12 cellular contexts compared by ENCODE assay signal in genomic region chr16:57538235-57538711, GRCh38. TPM values are rescaled to one million over a fixed set of nuclear protein-coding genes. Genes with fewer than 3 reads are reported as not detected.
A peak's percentile ranks its signal among the peaks of the same experiment; 100 is the strongest.
DNase-seq lines count a peak whose midpoint lies in the region; ATAC-seq and TF ChIP-seq lines count a peak whose summit lies in the region.
"Had no signal": no experiment of that assay in that cellular context is flagged by ENCODE, and none has a peak within 500 bp of the region (broad histone marks: within the 10 kb centered on the region; RNA-seq: fewer than 3 reads in every experiment).

No MANE protein-coding gene starts in this region.

- TF ChIP-seq CTCF in activated B cell treated with CpG ODN at 0.5 μM for 24 hours (IDR thresholded peaks at IDR 0.05): no peak
- TF ChIP-seq CTCF in suprapubic skin (IDR thresholded peaks at IDR 0.05): no peak

- no peak for TF ChIP-seq EP300 in suprapubic skin (IDR thresholded peaks at IDR 0.05)

- H3K4me3 Mint-ChIP-seq in activated B cell treated with CpG ODN at 0.5 μM for 24 hours (peak overlapping the region; percentile 90), immature natural killer cell (peak overlapping the region; percentile 78 to 90 (median 87))

- TF ChIP-seq POLR2A in suprapubic skin (IDR thresholded peaks at IDR 0.05): no peak

- no peaks in the 10 kb centered on the region for H3K36me3 ChIP-seq in suprapubic skin
- H3K36me3 ChIP-seq: heart right ventricle had no signal

- no peak overlapping the region for H3K4me3 ChIP-seq in suprapubic skin
- H3K4me3 ChIP-seq: heart right ventricle had no signal

- no peaks in the 10 kb centered on the region for H3K9me3 ChIP-seq in suprapubic skin
- H3K9me3 ChIP-seq: heart right ventricle had no signal

- H3K27ac ChIP-seq in suprapubic skin: no peak overlapping the region

- intact Hi-C loops in activated B cell treated with CpG ODN at 0.5 μM for 24 hours (cut with micrococcal nuclease): loop anchor here (5.0 to 10.0 kb wide), 4 partner anchors 351 to 933 kb away; partner anchors contain the start of genes HERPUD1, MT2A, PSME3IP1 and RSPRY1

- no peaks in the 10 kb centered on the region for H3K27me3 Mint-ChIP-seq in activated B cell treated with CpG ODN at 0.5 μM for 24 hours
- H3K27me3 Mint-ChIP-seq in immature natural killer cell (ENCODE audit: low read depth in 3 of 3): peaks cover 10 to 25% (median 20%) of the 10 kb centered on the region in 3 donors

- H3K36me3 Mint-ChIP-seq in activated B cell treated with CpG ODN at 0.5 μM for 24 hours (ENCODE audit: low read depth) (peaks cover 1% of the 10 kb centered on the region), immature natural killer cell (no peaks in the 10 kb centered on the region)

- H3K9me3 Mint-ChIP-seq in activated B cell treated with CpG ODN at 0.5 μM for 24 hours: no peaks in the 10 kb centered on the region
- H3K9me3 Mint-ChIP-seq in immature natural killer cell: no peaks in the 10 kb centered on the region

- peaks cover 54% of the 10 kb centered on the region for H3K4me1 ChIP-seq in suprapubic skin

- 85% methylated on average over 14 of the region's 14 CpGs for WGBS in suprapubic skin

- CTCF ChIA-PET in activated B cell treated with CpG ODN at 0.5 μM for 24 hours (lab: Charles Lee): interaction anchor here (1.2 to 2.1 kb wide), 4 partner anchors 16 to 76 kb away, joined by 4 to 15 read pairs (median 7); partner anchors contain the start of gene POLR2C

- no peak for ATAC-seq in activated B cell treated with CpG ODN at 0.5 μM for 24 hours (ENCODE audit: low read depth)
- ATAC-seq: heart right ventricle had no signal

- H3K27me3 ChIP-seq in suprapubic skin: no peaks in the 10 kb centered on the region

- H3K27ac Mint-ChIP-seq in activated B cell treated with CpG ODN at 0.5 μM for 24 hours: peak overlapping the region; percentile 95
- H3K27ac Mint-ChIP-seq in immature natural killer cell: peak overlapping the region; percentile 86 to 96 (median 93)

- peak; percentile 25 for DNase-seq in stimulated activated CD4-positive, alpha-beta T cell treated with anti-CD3 and anti-CD28 coated beads, Interleukin-15, amount 100 ng/mL, for 24 hours
- no peak for DNase-seq in stimulated activated CD4-positive, alpha-beta T cell treated with anti-CD3 and anti-CD28 coated beads, Interleukin-4, amount 100 ng/mL, for 1 hour
- DNase-seq in activated B cell treated with CpG ODN at 0.5 μM for 24 hours: no peak
- no peak for DNase-seq in immature natural killer cell
- DNase-seq in suprapubic skin (ENCODE audit: low spot score in 2 of 2): peak; percentile 52 to 72
- DNase-seq in HCEC 1CT: no peak
- DNase-seq in DMS53 treated with DMSO at 0.1 percent for 48 hours (lab: John Stamatoyannopoulos, UW; ENCODE audit: unreplicated experiment): no peak
- no peak for DNase-seq in SKM-1 treated with dmso at 0.1 percent for 144 hours (lab: John Stamatoyannopoulos, UW; ENCODE audit: unreplicated experiment)
- DNase-seq: activated gamma-delta T cell treated with Interleukin-2 at 50 U/mL for 16 hours, mammary epithelial cell, NCI-H1417 had no signal

- POLR2A ChIA-PET in activated B cell treated with CpG ODN at 0.5 μM for 24 hours (lab: Charles Lee): interaction anchor here (0.6 to 3.6 kb wide), 9 partner anchors 11 to 655 kb away, joined by 3 to 22 read pairs (median 11); partner anchors contain the start of genes CIAPIN1 and COQ9

- H3K4me1 Mint-ChIP-seq in activated B cell treated with CpG ODN at 0.5 μM for 24 hours (peaks cover 81% of the 10 kb centered on the region), immature natural killer cell (peaks cover 72 to 78% of the 10 kb centered on the region in 2 donors)

RNA-seq across cellular contexts. Expression of gene CCDC102A, which starts 1.9 kb away (rescaled TPM):
- total RNA-seq in activated B cell treated with CpG ODN at 0.5 μM for 24 hours: 15.5 TPM in 2 replicates
- 10 to 100 TPM in 2 of 3 donors, 1 to 10 TPM in 1; 8.8 to 26.4 (median 13.9) TPM for polyA plus RNA-seq in immature natural killer cell
- total RNA-seq in suprapubic skin: 10 to 100 TPM in 1 of 4 donors, 1 to 10 TPM in 3; 7.1 to 11.5 (median 8.5) TPM

RNA-seq across cellular contexts. Expression of gene ADGRG5, which starts 4.2 kb away (rescaled TPM):
- total RNA-seq in activated B cell treated with CpG ODN at 0.5 μM for 24 hours: 22.2 and 23.0 TPM in 2 replicates
- 100 to 1,000 TPM in 1 of 3 donors, 10 to 100 TPM in 2; 43.2 to 124 (median 77.4) TPM for polyA plus RNA-seq in immature natural killer cell
- under 1 TPM in 3 of 4 donors, not detected in 1; 0.16 to 0.53 (median 0.16) TPM for total RNA-seq in suprapubic skin
- total RNA-seq: mammary epithelial cell had no signal
- polyA plus RNA-seq: mammary epithelial cell had no signal

RNA-seq across cellular contexts. Expression of gene DOK4, which starts 52.0 kb away (rescaled TPM):
- 0.66 and 0.73 TPM in 2 replicates for total RNA-seq in activated B cell treated with CpG ODN at 0.5 μM for 24 hours
- polyA plus RNA-seq in immature natural killer cell: 1 to 10 TPM; 2.2 to 3.2 (median 2.8) TPM
- 10 to 100 TPM; 29.8 to 66.8 (median 51.3) TPM for total RNA-seq in suprapubic skin

Comparison
In these comparisons a context has a peak if more than half of its experiments do, and no peak if none do; other contexts are left out.
1. DNase-seq: peak in stimulated activated CD4-positive, alpha-beta T cell treated with anti-CD3 and anti-CD28 coated beads, Interleukin-15, amount 100 ng/mL, for 24 hours (single experiment) and suprapubic skin (2 of 2); none in stimulated activated CD4-positive, alpha-beta T cell treated with anti-CD3 and anti-CD28 coated beads, Interleukin-4, amount 100 ng/mL, for 1 hour (single experiment), activated B cell treated with CpG ODN at 0.5 μM for 24 hours (single experiment), immature natural killer cell (0 of 3), HCEC 1CT (single experiment), DMS53 treated with DMSO at 0.1 percent for 48 hours (single experiment) and SKM-1 treated with dmso at 0.1 percent for 144 hours (single experiment).
2. RNA of gene ADGRG5, which starts 4.2 kb away (total RNA-seq): 22.2 to 23.0 TPM in activated B cell treated with CpG ODN at 0.5 μM for 24 hours; 0.16 to 0.53 TPM in suprapubic skin; every median in the first group is over 10 times any median in the second.
3. RNA of gene DOK4, which starts 52.0 kb away (total RNA-seq): 29.8 to 66.8 TPM in suprapubic skin; 0.66 to 0.73 TPM in activated B cell treated with CpG ODN at 0.5 μM for 24 hours; every median in the first group is over 10 times any median in the second.